In genomic region chr14:94309721-94310120, GRCh38 we compare ENCODE assay signal across 11 cellular contexts. TPM values are rescaled to one million over a fixed set of nuclear protein-coding genes. Genes with fewer than 3 reads are reported as not detected.
"Had no signal": no experiment of that assay in that cellular context is flagged by ENCODE, and none has a peak within 500 bp of the region (broad histone marks: within the 10 kb centered on the region; RNA-seq: fewer than 3 reads in every experiment).

No MANE protein-coding gene starts in this region.

- H3K4me2 ChIP-seq: GM23338 had no signal

- H3K27ac Mint-ChIP-seq: GM23338, H9, HFFc6 had no signal

- H2AFZ ChIP-seq: GM23338 had no signal

- DNase-seq: H9, HCEC 1CT, HFFc6, IMR-90, KG1 had no signal

- H3K4me1 Mint-ChIP-seq: GM23338, H9 had no signal

- H3K4me3 Mint-ChIP-seq: GM23338, H9, HFFc6 had no signal

- H3K4me3 ChIP-seq: GM23338, K562 had no signal

- ATAC-seq: GM23338, K562 had no signal

- FAIRE-seq: H1, H54, HTR-8/SVneo, K562 had no signal

RNA-seq across cellular contexts. Expression of gene SERPINA6, which starts 13.4 kb away (rescaled TPM):
- total RNA-seq: GM23338, H1, H9, HFFc6, IMR-90, K562 had no signal
- polyA plus RNA-seq: GM23338, H1, IMR-90, K562 had no signal

RNA-seq across cellular contexts. Expression of gene SERPINA10, which starts 16.7 kb away (rescaled TPM):
- total RNA-seq: GM23338, H1, H9, HFFc6, HT-29, IMR-90, K562 had no signal
- polyA plus RNA-seq: H1, IMR-90, K562 had no signal

RNA-seq across cellular contexts. Expression of gene SERPINA2, which starts 56.8 kb away (rescaled TPM):
- total RNA-seq: GM23338, H1, H9, HFFc6, HT-29, IMR-90, K562 had no signal
- polyA plus RNA-seq: GM23338, H1, IMR-90, K562 had no signal
